ENCODE assay signal across 7 cellular contexts in genomic region chr2:183037660-183038340, GRCh38. TPM values are rescaled to one million over a fixed set of nuclear protein-coding genes. Genes with fewer than 3 reads are reported as not detected.
DNase-seq lines count a peak whose midpoint lies in the region; ATAC-seq and TF ChIP-seq lines count a peak whose summit lies in the region.

No MANE protein-coding gene starts in this region.

- peak overlapping the region; percentile 69 for H3K4me3 ChIP-seq in GM12864 (ENCODE audit: low read depth, low read length)
- H3K4me3 ChIP-seq in esophagus (ENCODE audit: low read depth in 1 of 2, low read length in 2 of 2), result peak overlapping the region; percentile 85 to 99
- no peak overlapping the region for H3K4me3 ChIP-seq in naive thymus-derived CD4-positive, alpha-beta T cell (ENCODE audit: low read length)
- peak overlapping the region; percentile 80 to 87 (median 84) for H3K4me3 ChIP-seq in subcutaneous abdominal adipose tissue (ENCODE audit: low read depth in 1 of 5, low read length in 5 of 5)

- peak overlapping the region; percentile 18 to 95 (median 84) for H3K4me3 Mint-ChIP-seq in naive thymus-derived CD4-positive, alpha-beta T cell

- peak overlapping the region; percentile 97 to 99 for H3K27ac ChIP-seq in esophagus (ENCODE audit: low read depth in 2 of 2, low read length in 1 of 2)
- H3K27ac ChIP-seq in naive thymus-derived CD4-positive, alpha-beta T cell (ENCODE audit: low read depth, low read length), result no peak overlapping the region
- peak overlapping the region; percentile 96 for H3K27ac ChIP-seq in subcutaneous abdominal adipose tissue (ENCODE audit: low read depth, low read length)

- TF ChIP-seq RAD21 in Ishikawa (IDR thresholded peaks at IDR 0.05; ENCODE audit: low read depth), result no peak

- H3K27me3 ChIP-seq in esophagus (ENCODE audit: control insufficient read depth in 1 of 2, insufficient read depth in 2 of 2, low read length in 2 of 2) (no peaks in the 10 kb centered on the region), subcutaneous abdominal adipose tissue (ENCODE audit: control insufficient read depth in 5 of 5, insufficient read depth in 4 of 5, low read length in 5 of 5) (no peaks in the 10 kb centered on the region)
- H3K27me3 ChIP-seq in naive thymus-derived CD4-positive, alpha-beta T cell (ENCODE audit: control insufficient read depth in 2 of 2, insufficient read depth in 2 of 2, low read length in 2 of 2), result peaks cover 3 to 28% of the 10 kb centered on the region in 2 donors

- H3K9me3 Mint-ChIP-seq in naive thymus-derived CD4-positive, alpha-beta T cell, result no peaks in the 10 kb centered on the region

- no peaks in the 10 kb centered on the region for H3K36me3 ChIP-seq in esophagus (ENCODE audit: control insufficient read depth in 2 of 2, insufficient read depth in 2 of 2, low read length in 1 of 2)
- H3K36me3 ChIP-seq in naive thymus-derived CD4-positive, alpha-beta T cell (ENCODE audit: control insufficient read depth in 2 of 3, insufficient read depth in 3 of 3, low read length in 3 of 3), result no peaks in the 10 kb centered on the region
- no peaks in the 10 kb centered on the region for H3K36me3 ChIP-seq in subcutaneous abdominal adipose tissue (ENCODE audit: control insufficient read depth in 5 of 5, insufficient read depth in 5 of 5, low read length in 5 of 5)

- intact Hi-C loops in naive thymus-derived CD4-positive, alpha-beta T cell (cut with micrococcal nuclease), result loop anchor here (1.0 to 10.0 kb wide), 6 partner anchors 41 to 1145 kb away; partner anchors contain the start of genes DNAJC10 (in 2 of the 2), DUSP19 (in 2 of the 2), ITPRID2 (in 2 of the 2) and NUP35 (in 2 of the 2)

- TF ChIP-seq CTCF in GM12864 (IDR thresholded peaks at IDR 0.05; ENCODE audit: low read depth, low read length, missing control alignments), result no peak

- DNase-seq in GM12864 (ENCODE audit: low read depth), result no peak
- peak; percentile 3 to 5 (median 3) for DNase-seq in activated CD8-positive, alpha-beta memory T cell treated with anti-CD3 and anti-CD28 coated beads for 48 hours (ENCODE audit: low read depth in 2 of 3, low spot score in 2 of 3)
- peak in 1 of 9 donors; percentile 30 for DNase-seq in naive thymus-derived CD4-positive, alpha-beta T cell

- H3K9me3 ChIP-seq in esophagus (ENCODE audit: control insufficient read depth in 2 of 2, insufficient read depth in 1 of 2, low read depth in 1 of 2, low read length in 1 of 2) (no peaks in the 10 kb centered on the region), subcutaneous abdominal adipose tissue (ENCODE audit: control insufficient read depth in 5 of 5, low read length in 5 of 5) (no peaks in the 10 kb centered on the region)
- no peaks in the 10 kb centered on the region for H3K9me3 ChIP-seq in naive thymus-derived CD4-positive, alpha-beta T cell (ENCODE audit: control insufficient read depth in 2 of 3, low read length in 3 of 3)

- no peak overlapping the region for H3K27ac Mint-ChIP-seq in naive thymus-derived CD4-positive, alpha-beta T cell

- POLR2A ChIA-PET in naive thymus-derived CD4-positive, alpha-beta T cell (lab: Charles Lee), result no interaction called here

- peaks cover 0 to under 1% of the 10 kb centered on the region in 2 donors for H3K4me1 ChIP-seq in esophagus (ENCODE audit: control insufficient read depth in 2 of 2, insufficient read depth in 2 of 2, low read length in 1 of 2)
- H3K4me1 ChIP-seq in naive thymus-derived CD4-positive, alpha-beta T cell (ENCODE audit: control insufficient read depth in 2 of 2, insufficient read depth in 2 of 2, low read length in 2 of 2), result peaks cover 26% of the 10 kb centered on the region in 2 donors
- peaks cover 0 to 46% (median 40%) of the 10 kb centered on the region in 5 donors for H3K4me1 ChIP-seq in subcutaneous abdominal adipose tissue (ENCODE audit: control insufficient read depth in 5 of 5, insufficient read depth in 5 of 5, low read length in 5 of 5)

- 1% methylated on average over 66 to 89 of the region's 89 CpGs for WGBS in esophagus, 2 donors

- TF ChIP-seq EP300 in Ishikawa (IDR thresholded peaks at IDR 0.05; ENCODE audit: borderline replicate concordance), result no peak

- H3K4me1 Mint-ChIP-seq in naive thymus-derived CD4-positive, alpha-beta T cell, result peaks cover 24 to 37% (median 35%) of the 10 kb centered on the region in 7 donors

- peaks cover 42 to 83% (median 62%) of the 10 kb centered on the region in 5 donors for H3K27me3 Mint-ChIP-seq in naive thymus-derived CD4-positive, alpha-beta T cell

- peak overlapping the region; percentile 79 to 92 (median 91) for H3K9ac ChIP-seq in subcutaneous abdominal adipose tissue (ENCODE audit: low read length in 5 of 5)

- H3K36me3 Mint-ChIP-seq in naive thymus-derived CD4-positive, alpha-beta T cell, result no peaks in the 10 kb centered on the region

- ATAC-seq in GM21576 (IDR thresholded peaks at IDR 0.05; ENCODE audit: unreplicated experiment), result peak; percentile 29
- ATAC-seq in naive thymus-derived CD4-positive, alpha-beta T cell, result peak; percentile 69

- CTCF ChIA-PET in naive thymus-derived CD4-positive, alpha-beta T cell (lab: Charles Lee), result no interaction called here

TF ChIP-seq in Ishikawa, 13 proteins besides CTCF, POLR2A, EP300 and RAD21:
- TF ChIP-seq, protein P1, sequence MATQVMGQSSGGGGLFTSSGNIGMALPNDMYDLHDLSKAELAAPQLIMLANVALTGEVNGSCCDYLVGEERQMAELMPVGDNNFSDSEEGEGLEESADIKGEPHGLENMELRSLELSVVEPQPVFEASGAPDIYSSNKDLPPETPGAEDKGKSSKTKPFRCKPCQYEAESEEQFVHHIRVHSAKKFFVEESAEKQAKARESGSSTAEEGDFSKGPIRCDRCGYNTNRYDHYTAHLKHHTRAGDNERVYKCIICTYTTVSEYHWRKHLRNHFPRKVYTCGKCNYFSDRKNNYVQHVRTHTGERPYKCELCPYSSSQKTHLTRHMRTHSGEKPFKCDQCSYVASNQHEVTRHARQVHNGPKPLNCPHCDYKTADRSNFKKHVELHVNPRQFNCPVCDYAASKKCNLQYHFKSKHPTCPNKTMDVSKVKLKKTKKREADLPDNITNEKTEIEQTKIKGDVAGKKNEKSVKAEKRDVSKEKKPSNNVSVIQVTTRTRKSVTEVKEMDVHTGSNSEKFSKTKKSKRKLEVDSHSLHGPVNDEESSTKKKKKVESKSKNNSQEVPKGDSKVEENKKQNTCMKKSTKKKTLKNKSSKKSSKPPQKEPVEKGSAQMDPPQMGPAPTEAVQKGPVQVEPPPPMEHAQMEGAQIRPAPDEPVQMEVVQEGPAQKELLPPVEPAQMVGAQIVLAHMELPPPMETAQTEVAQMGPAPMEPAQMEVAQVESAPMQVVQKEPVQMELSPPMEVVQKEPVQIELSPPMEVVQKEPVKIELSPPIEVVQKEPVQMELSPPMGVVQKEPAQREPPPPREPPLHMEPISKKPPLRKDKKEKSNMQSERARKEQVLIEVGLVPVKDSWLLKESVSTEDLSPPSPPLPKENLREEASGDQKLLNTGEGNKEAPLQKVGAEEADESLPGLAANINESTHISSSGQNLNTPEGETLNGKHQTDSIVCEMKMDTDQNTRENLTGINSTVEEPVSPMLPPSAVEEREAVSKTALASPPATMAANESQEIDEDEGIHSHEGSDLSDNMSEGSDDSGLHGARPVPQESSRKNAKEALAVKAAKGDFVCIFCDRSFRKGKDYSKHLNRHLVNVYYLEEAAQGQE (IDR thresholded peaks at IDR 0.05; ENCODE audit: low read depth), result no peak
- TF ChIP-seq, protein P2, sequence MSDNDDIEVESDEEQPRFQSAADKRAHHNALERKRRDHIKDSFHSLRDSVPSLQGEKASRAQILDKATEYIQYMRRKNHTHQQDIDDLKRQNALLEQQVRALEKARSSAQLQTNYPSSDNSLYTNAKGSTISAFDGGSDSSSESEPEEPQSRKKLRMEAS (IDR thresholded peaks at IDR 0.05), result no peak
- peak; percentile 51; the same call in 1 of the 2 replicates for TF ChIP-seq YY1 (IDR thresholded peaks at IDR 0.05; ENCODE audit: low read depth)
- TF ChIP-seq CREB1 (IDR thresholded peaks at IDR 0.05; ENCODE audit: low read depth), result no peak
- no peak for TF ChIP-seq USF1 (IDR thresholded peaks at IDR 0.05)
- no peak for TF ChIP-seq TEAD4 (IDR thresholded peaks at IDR 0.05)
- 0 out of 2 replicates have a peak, but pooled peaks have one; percentile 26 for TF ChIP-seq EGR1 (IDR thresholded peaks at IDR 0.05)
TF ChIP-seq in Ishikawa: peak in this region for 2.

RNA-seq across cellular contexts. Expression of gene NCKAP1, which starts 0.5 kb away (rescaled TPM):
- 10 to 100 TPM; 46.7 to 82.0 TPM for polyA plus RNA-seq in esophagus
- total RNA-seq in naive thymus-derived CD4-positive, alpha-beta T cell, result 1 to 10 TPM; 2.4 to 4.1 (median 2.7) TPM
- polyA plus RNA-seq in naive thymus-derived CD4-positive, alpha-beta T cell, result under 1 TPM; 0.31 to 0.57 TPM

RNA-seq across cellular contexts. Expression of gene DUSP19, which starts 40.7 kb away (rescaled TPM):
- polyA plus RNA-seq in esophagus, result under 1 TPM; 0.40 to 0.55 TPM
- 1 to 10 TPM in 4 of 5 experiments, under 1 TPM in 1; 0.92 to 3.3 (median 1.2) TPM for total RNA-seq in naive thymus-derived CD4-positive, alpha-beta T cell
- under 1 TPM; 0.66 to 0.99 TPM for polyA plus RNA-seq in naive thymus-derived CD4-positive, alpha-beta T cell

Comparison
In these comparisons a context has a peak if more than half of its experiments do, and no peak if none do; other contexts are left out.
1. RNA of gene NCKAP1, which starts 0.5 kb away (polyA plus RNA-seq): 46.7 to 82.0 TPM in esophagus; 0.31 to 0.57 TPM in naive thymus-derived CD4-positive, alpha-beta T cell; every median in the first group is over 10 times any median in the second.